ENCODE assay signal across 1 cellular context in the genomic region with DNA sequence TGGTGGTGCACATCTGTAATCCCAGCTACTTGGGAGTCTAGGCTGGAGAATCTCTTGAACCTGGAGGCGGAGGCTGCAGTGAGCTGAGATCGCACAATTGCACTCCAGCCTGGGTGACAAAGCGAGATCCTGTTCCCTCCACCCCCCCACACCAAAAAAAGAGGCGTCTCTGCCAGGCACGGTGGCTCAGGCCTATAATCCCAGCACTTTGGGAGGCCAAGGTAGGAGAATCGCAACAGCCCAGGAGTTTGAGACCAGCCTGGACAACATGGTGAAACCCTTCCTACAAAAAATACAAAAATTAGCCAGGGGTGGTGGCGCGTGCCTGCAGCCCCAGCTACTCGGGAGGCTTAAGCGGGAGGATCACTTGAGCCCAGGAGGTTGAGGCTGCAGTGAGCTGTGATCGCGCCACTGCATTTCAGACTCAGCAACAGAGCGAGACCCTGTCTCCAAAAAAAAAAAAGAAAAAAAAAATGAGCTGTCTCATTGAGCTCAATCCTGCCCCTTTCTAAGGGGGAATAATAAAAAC.
TF ChIP-seq lines count a peak whose summit lies in the region.

No MANE protein-coding gene starts in this region.

TF ChIP-seq in endothelial cell of umbilical vein, 7 proteins besides CTCF, POLR2A, EP300 and RAD21:
- TF ChIP-seq GATA2 (IDR thresholded peaks at IDR 0.05; ENCODE audit: insufficient read depth, insufficient read length, low read depth, low read length): no peak
